Comparison of ENCODE assay signal across 9 cellular contexts in the genomic region with DNA sequence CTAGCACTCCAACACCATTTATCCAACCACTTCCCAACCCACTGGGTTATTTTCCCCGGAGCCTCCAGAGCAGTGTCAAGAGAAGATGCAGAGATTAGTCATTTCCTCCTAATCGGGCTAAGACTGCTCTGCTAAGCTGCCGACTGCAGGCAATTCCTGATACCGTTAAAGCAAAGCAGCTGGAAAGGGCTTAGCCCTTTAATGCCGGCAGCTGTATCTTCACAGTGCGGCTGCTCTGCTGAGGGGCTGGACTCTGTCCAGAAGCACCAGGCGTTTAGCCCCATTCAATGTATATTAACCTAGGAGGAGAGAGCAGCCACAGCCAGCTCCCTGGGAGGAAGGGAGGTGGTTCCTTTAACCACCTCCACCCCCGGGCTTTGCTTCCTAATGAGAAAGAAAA. TPM values are rescaled to one million over a fixed set of nuclear protein-coding genes. Genes with fewer than 3 reads are reported as not detected.
A peak's percentile ranks its signal among the peaks of the same experiment; 100 is the strongest.
DNase-seq lines count a peak whose midpoint lies in the region; ATAC-seq and TF ChIP-seq lines count a peak whose summit lies in the region.
"Had no signal": no experiment of that assay in that cellular context is flagged by ENCODE, and none has a peak within 500 bp of the region (broad histone marks: within the 10 kb centered on the region; RNA-seq: fewer than 3 reads in every experiment).

No MANE protein-coding gene starts in this region.

- H3K9me3 ChIP-seq in endodermal cell (ENCODE audit: control insufficient read depth, low read length): no peaks in the 10 kb centered on the region

- H3K9me3 Mint-ChIP-seq in endodermal cell: no peaks in the 10 kb centered on the region

- H3K27me3 ChIP-seq in endodermal cell (ENCODE audit: control insufficient read depth, insufficient read depth, low read length, poor library complexity, severe bottlenecking): peaks cover 31% of the 10 kb centered on the region

- ATAC-seq in omental fat pad (ENCODE audit: low FRiP score): peak; percentile 85
- no peak for ATAC-seq in HG02623 (IDR thresholded peaks at IDR 0.05; ENCODE audit: unreplicated experiment)
- no peak for ATAC-seq in HG03095 (IDR thresholded peaks at IDR 0.05; ENCODE audit: unreplicated experiment)
- ATAC-seq in GM21786 (IDR thresholded peaks at IDR 0.05; ENCODE audit: unreplicated experiment): no peak

- peak overlapping the region; percentile 3 for H3K4me3 Mint-ChIP-seq in endodermal cell

- 37 to 63% methylated on average over 6 to 8 of the region's 8 CpGs for WGBS in endodermal cell (ENCODE audit: insufficient coverage in 1 of 2, insufficient read length in 1 of 2), 2 experiments

- TF ChIP-seq CTCF in endodermal cell (conservative IDR thresholded peaks at IDR 0.05) (no peak), omental fat pad (IDR thresholded peaks at IDR 0.05) (no peak)

- H3K4me3 ChIP-seq in endodermal cell (ENCODE audit: low read length): no peak overlapping the region

- peak overlapping the region; percentile 29 for H3K27ac ChIP-seq in endodermal cell (ENCODE audit: low read depth, low read length)

- H3K4me1 ChIP-seq in endodermal cell (ENCODE audit: control insufficient read depth, insufficient read depth, low read length): peaks cover 28% of the 10 kb centered on the region

- H3K4me1 Mint-ChIP-seq in endodermal cell: peaks cover 72% of the 10 kb centered on the region

- H3K27me3 Mint-ChIP-seq in endodermal cell (ENCODE audit: insufficient read depth): peaks cover 4% of the 10 kb centered on the region

- DNase-seq in EH (ENCODE audit: low read depth) (peak; percentile 91), NCI-H524 treated with DMSO at 0.1 percent for 48 hours (lab: John Stamatoyannopoulos, UW) (peak; percentile 85), endodermal cell (peak; percentile 71), omental fat pad (ENCODE audit: low spot score) (no peak), NK-92 (lab: John Stamatoyannopoulos, UW; ENCODE audit: unreplicated experiment) (no peak)
- DNase-seq: NCI-H1436 treated with DMSO at 0.1 percent for 48 hours had no signal

- no peak overlapping the region for H3K9ac ChIP-seq in endodermal cell (ENCODE audit: extremely low read depth, low read length, poor library complexity, severe bottlenecking)

- peak overlapping the region; percentile 57 for H3K27ac Mint-ChIP-seq in endodermal cell

- H3K36me3 Mint-ChIP-seq in endodermal cell (ENCODE audit: low read depth): peaks cover 6% of the 10 kb centered on the region

- H3K36me3 ChIP-seq in endodermal cell (ENCODE audit: control insufficient read depth, insufficient read depth, low read length): peaks cover 9% of the 10 kb centered on the region

RNA-seq across cellular contexts. Expression of gene AQP6, which starts 11.1 kb away (rescaled TPM):
- under 1 TPM in 1 of 2 donors, not detected in 1; 0.20 TPM for total RNA-seq in endodermal cell
- 0.28 TPM for polyA plus RNA-seq in endodermal cell (2013, experiment 1 of 2)
- 0.04 TPM for polyA plus RNA-seq in endodermal cell (2013, experiment 2 of 2)
- under 1 TPM in 1 of 4 donors, not detected in 3; 0.56 TPM for total RNA-seq in omental fat pad

RNA-seq across cellular contexts. Expression of gene AQP5, which starts 22.2 kb away (rescaled TPM):
- total RNA-seq in endodermal cell: under 1 TPM; 0.62 to 0.77 TPM
- 0.36 TPM for polyA plus RNA-seq in endodermal cell (2013, experiment 1 of 2)
- 0.25 TPM for polyA plus RNA-seq in endodermal cell (2013, experiment 2 of 2)
- not detected for total RNA-seq in omental fat pad

RNA-seq across cellular contexts. Expression of gene AQP2, which starts 33.4 kb away (rescaled TPM):
- total RNA-seq in endodermal cell (not detected), omental fat pad (not detected)
- polyA plus RNA-seq in endodermal cell (2013, experiment 1 of 2): not detected
- not detected for polyA plus RNA-seq in endodermal cell (2013, experiment 2 of 2)

RNA-seq across cellular contexts. Expression of gene RACGAP1, which starts 41.4 kb away (rescaled TPM):
- total RNA-seq in endodermal cell (10 to 100 TPM; 49.6 to 96.6 TPM), omental fat pad (10 to 100 TPM in 2 of 4 donors, 1 to 10 TPM in 2; 5.2 to 15.3 (median 8.5) TPM)
- 76.4 TPM for polyA plus RNA-seq in endodermal cell (2013, experiment 1 of 2)
- polyA plus RNA-seq in endodermal cell (2013, experiment 2 of 2): 79.6 TPM

Comparison
In these comparisons a context has a peak if more than half of its experiments do, and no peak if none do; other contexts are left out.
1. DNase-seq: peak in EH (single experiment), NCI-H524 treated with DMSO at 0.1 percent for 48 hours (single experiment) and endodermal cell (single experiment); none in omental fat pad (single experiment) and NK-92 (single experiment).